ENCODE assay signal across 9 cellular contexts in the genomic region with DNA sequence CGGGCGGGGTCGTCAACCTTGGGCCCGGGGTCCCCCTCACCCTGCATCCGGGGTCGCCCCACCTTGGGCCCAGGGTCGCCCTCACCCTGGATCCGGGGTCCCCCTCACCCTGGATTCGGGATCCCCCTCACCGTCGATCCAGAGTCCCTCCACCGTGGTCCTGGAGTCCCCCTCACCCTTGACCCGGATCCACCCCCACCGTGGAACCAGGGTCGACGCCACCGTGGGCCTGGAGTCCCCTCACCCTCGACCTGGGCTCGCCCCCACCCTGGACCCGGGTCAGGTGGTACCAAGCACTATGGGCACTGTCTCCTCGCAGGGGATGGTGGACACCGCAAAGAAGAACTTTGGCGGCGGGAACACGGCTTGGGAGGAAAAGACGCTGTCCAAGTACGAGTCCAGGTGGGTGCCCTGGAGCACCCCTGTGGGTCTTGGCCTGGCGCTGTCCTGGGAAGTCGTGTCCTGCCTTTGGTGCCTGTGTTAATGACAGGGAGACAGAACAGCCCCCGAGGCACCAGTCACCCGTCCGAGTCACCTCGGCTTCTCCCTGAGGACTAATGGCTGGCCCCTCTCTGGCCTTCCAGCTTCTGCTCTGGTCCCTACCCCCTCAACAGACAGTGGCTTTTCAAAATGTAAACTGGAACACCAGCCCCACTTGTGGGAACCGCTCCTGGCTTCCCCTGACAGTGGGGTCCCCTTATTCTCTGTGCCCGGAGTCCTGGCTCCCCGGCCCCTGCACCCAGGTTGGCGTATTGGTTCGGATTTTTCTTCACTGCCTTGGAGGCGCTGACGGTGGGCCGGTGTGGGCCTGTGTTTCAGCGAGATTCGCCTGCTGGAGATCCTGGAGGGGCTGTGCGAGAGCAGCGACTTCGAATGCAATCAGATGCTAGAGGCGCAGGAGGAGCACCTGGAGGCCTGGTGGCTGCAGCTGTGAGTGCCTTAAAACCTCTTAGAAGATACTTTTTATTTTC. TPM values are rescaled to one million over a fixed set of nuclear protein-coding genes. Genes with fewer than 3 reads are reported as not detected.
A peak's percentile ranks its signal among the peaks of the same experiment; 100 is the strongest.
DNase-seq lines count a peak whose midpoint lies in the region; FAIRE-seq and TF ChIP-seq lines count a peak whose summit lies in the region.
"Had no signal": no experiment of that assay in that cellular context is flagged by ENCODE, and none has a peak within 500 bp of the region (broad histone marks: within the 10 kb centered on the region; RNA-seq: fewer than 3 reads in every experiment).

No MANE protein-coding gene starts in this region.

- H4K20me1 ChIP-seq in DOHH2 (ENCODE audit: control insufficient read depth, insufficient read depth, low read depth, low read length): no peaks in the 10 kb centered on the region; the same call in 1 of the 2 replicates
- no peaks in the 10 kb centered on the region for H4K20me1 ChIP-seq in endothelial cell of umbilical vein (replicated peaks; ENCODE audit: control insufficient read depth, extremely low read depth, insufficient read depth, low read length)

- FAIRE-seq in endothelial cell of umbilical vein (lab: Jason Lieb, UNC): peak; percentile 50
- FAIRE-seq: endometrium had no signal

- H3K9me3 ChIP-seq in DOHH2 (ENCODE audit: control insufficient read depth, insufficient read depth, low read length) (no peaks in the 10 kb centered on the region), endothelial cell of umbilical vein (replicated peaks; ENCODE audit: control insufficient read depth, insufficient read depth, low read length) (no peaks in the 10 kb centered on the region), ovary (no peaks in the 10 kb centered on the region)

- peak overlapping the region; percentile 73 for H3K9ac ChIP-seq in endothelial cell of umbilical vein (replicated peaks; ENCODE audit: extremely low read depth, insufficient read depth, low read length)

- H3K36me3 ChIP-seq in DOHH2 (ENCODE audit: control insufficient read depth, low read length) (peaks cover 46% of the 10 kb centered on the region), endothelial cell of umbilical vein (ENCODE audit: control insufficient read depth in 2 of 2, extremely low read depth in 1 of 2, insufficient read depth in 2 of 2, low read length in 2 of 2) (peaks cover 2 to 8% of the 10 kb centered on the region in 2 experiments), ovary (no peaks in the 10 kb centered on the region)

- intact Hi-C loops in endothelial cell of umbilical vein (cut with micrococcal nuclease): loop anchor here (1.0 kb wide), 4 partner anchors 41 to 152 kb away; partner anchors contain the start of genes BRD1, PIM3 and ZBED4
- intact Hi-C loops in ovary (cut with DNase I): loop anchor here in 1 of 4 donors (10.0 kb wide), 1 partner anchor 154 kb away; no protein-coding TSS in a partner anchor

- 34 to 45% (median 39%) methylated on average over 37 to 47 of the region's 47 CpGs for WGBS in ovary, 3 donors

- H3K79me2 ChIP-seq in DOHH2 (ENCODE audit: control insufficient read depth, low read length) (peaks cover 74% of the 10 kb centered on the region), endothelial cell of umbilical vein (ENCODE audit: control insufficient read depth, insufficient read depth, low read length) (peaks cover 4% of the 10 kb centered on the region)

- H3K27me3 ChIP-seq in DOHH2 (ENCODE audit: control insufficient read depth, low read length) (no peaks in the 10 kb centered on the region), endothelial cell of umbilical vein (ENCODE audit: control insufficient read depth in 2 of 2, insufficient read depth in 2 of 2, low read length in 2 of 2) (no peaks in the 10 kb centered on the region), ovary (no peaks in the 10 kb centered on the region)

- CTCF ChIA-PET in endothelial cell of umbilical vein (lab: Charles Lee): interaction anchor here (0.9 to 1.5 kb wide), 2 partner anchors 47 to 111 kb away, joined by 3 to 6 read pairs; no protein-coding TSS in a partner anchor

- no peaks in the 10 kb centered on the region for H3K9me2 ChIP-seq in DOHH2 (replicated peaks; ENCODE audit: control insufficient read depth, low read length)

- H3F3A ChIP-seq in DOHH2 (ENCODE audit: control insufficient read depth, insufficient read depth): peaks cover 14% of the 10 kb centered on the region

- H3K4me2 ChIP-seq in DOHH2 (ENCODE audit: low read length) (peak overlapping the region; percentile 94), endothelial cell of umbilical vein (ENCODE audit: insufficient read depth, low read length) (peak overlapping the region; percentile 81)

- dilution Hi-C loops in endothelial cell of umbilical vein (cut with MboI; ENCODE audit: extremely low pct_ligation_motif_present, low sequenced_read_pairs): no loop called here

- H3K27ac ChIP-seq in DOHH2 (ENCODE audit: low read depth, low read length): 0 out of 2 replicates have a peak overlapping the region, but pooled peaks have one; percentile 23
- H3K27ac ChIP-seq in endothelial cell of umbilical vein (ENCODE audit: insufficient read depth, low read depth, low read length): peak overlapping the region; percentile 25
- H3K27ac ChIP-seq in ovary: no peak overlapping the region

- TF ChIP-seq POLR2A in NB4 (IDR thresholded peaks at IDR 0.05; ENCODE audit: extremely low read depth, insufficient read length) (no peak), endothelial cell of umbilical vein (IDR thresholded peaks at IDR 0.05; ENCODE audit: low read depth, low read length) (no peak), ovary (IDR thresholded peaks at IDR 0.05) (no peak)

- no peak for TF ChIP-seq EP300 in ovary (IDR thresholded peaks at IDR 0.05)

- POLR2A ChIA-PET in endothelial cell of umbilical vein (lab: Charles Lee): interaction anchor here (1.5 kb wide), 1 partner anchor 201 kb away, joined by 3 read pairs; no protein-coding TSS in a partner anchor

- DNase-seq in NB4 (ENCODE audit: low read depth) (no peak), endothelial cell of umbilical vein (ENCODE audit: low read depth, low spot score) (no peak), ovary (peak in 3 of 5 donors; percentile 40 to 68 (median 45)), SIG-M5 (lab: John Stamatoyannopoulos, UW) (no peak), NCI-H226 (no peak), AML-193 (lab: John Stamatoyannopoulos, UW) (no peak)
- DNase-seq in stimulated activated naive CD4-positive, alpha-beta T cell treated with Interleukin-2 at 50 U/mL for 16 hours (lab: John Stamatoyannopoulos, UW): no peak

- TF ChIP-seq CTCF in DOHH2 (IDR thresholded peaks at IDR 0.05; ENCODE audit: low read depth, low read length, poor library complexity, severe bottlenecking) (no peak), NB4 (IDR thresholded peaks at IDR 0.05; ENCODE audit: low read depth, low read length) (no peak), endothelial cell of umbilical vein (IDR thresholded peaks at IDR 0.05; ENCODE audit: extremely low read depth in 1 of 2, insufficient read depth in 1 of 2, low read depth in 1 of 2, low read length in 2 of 2) (no peak), ovary (IDR thresholded peaks at IDR 0.05) (no peak)

- TSS peak; percentile 30 for BruUV-seq in endothelial cell of umbilical vein (replicated peaks; lab: Mats Ljungman, UMichigan)

- H3K4me1 ChIP-seq in DOHH2 (ENCODE audit: control insufficient read depth, low read length): peaks cover 61% of the 10 kb centered on the region
- H3K4me1 ChIP-seq in endothelial cell of umbilical vein (ENCODE audit: control insufficient read depth, extremely low read depth, insufficient read depth, low read length): peaks cover 14% of the 10 kb centered on the region
- peaks cover 7% of the 10 kb centered on the region for H3K4me1 ChIP-seq in ovary (ENCODE audit: insufficient read depth)

- H3K9me1 ChIP-seq in endothelial cell of umbilical vein (replicated peaks; ENCODE audit: control insufficient read depth, extremely low read depth, insufficient read depth, low read length): no peaks in the 10 kb centered on the region

- peak overlapping the region; percentile 97 for H3K4me3 ChIP-seq in DOHH2 (ENCODE audit: low read length)
- peak overlapping the region; percentile 60 for H3K4me3 ChIP-seq in NB4 (ENCODE audit: low read depth, low read length)
- H3K4me3 ChIP-seq in endothelial cell of umbilical vein (replicated peaks in 1 of 3; ENCODE audit: insufficient read depth in 1 of 3, low read depth in 1 of 3, low read length in 3 of 3): peak overlapping the region; percentile 48 to 67 (median 62)
- peak overlapping the region; percentile 54 for H3K4me3 ChIP-seq in ovary

- peak overlapping the region; percentile 85 for H2AFZ ChIP-seq in endothelial cell of umbilical vein (ENCODE audit: low read depth, low read length)

RNA-seq across cellular contexts. Expression of gene CRELD2, which starts 0.8 kb away (rescaled TPM):
- total RNA-seq in endothelial cell of umbilical vein: 69.5 and 71.0 TPM in 2 replicates
- polyA plus RNA-seq in endothelial cell of umbilical vein: 75.7 and 86.3 TPM in 2 replicates
- polyA plus RNA-seq in endothelial cell of umbilical vein (2011; cell fraction: cytosol; rRNA removed): 77.1 and 90.2 TPM in 2 replicates
- 87.3 and 95.6 TPM in 2 replicates for polyA plus RNA-seq in endothelial cell of umbilical vein (2011; cell fraction: nucleus; rRNA removed)
- polyA plus RNA-seq in endothelial cell of umbilical vein (2012): 38.5 and 50.8 TPM in 2 replicates
- 19.8 and 23.7 TPM in 2 replicates for polyA minus RNA-seq in endothelial cell of umbilical vein
- polyA minus RNA-seq in endothelial cell of umbilical vein (2011; cell fraction: cytosol; rRNA and poly(A)+ RNA removed): 11.5 TPM
- polyA minus RNA-seq in endothelial cell of umbilical vein (2011; cell fraction: nucleus; rRNA and poly(A)+ RNA removed): 8.4 and 13.7 TPM in 2 replicates
- 10 to 100 TPM; 12.9 to 53.4 (median 27.8) TPM for total RNA-seq in ovary
- polyA plus RNA-seq in ovary: 10 to 100 TPM in 1 of 2 donors, 1 to 10 TPM in 1; 9.5 to 21.4 TPM

RNA-seq across cellular contexts. Expression of gene ALG12, which starts 1.0 kb away (rescaled TPM):
- 14.6 and 20.9 TPM in 2 replicates for total RNA-seq in endothelial cell of umbilical vein
- 16.7 and 18.0 TPM in 2 replicates for polyA plus RNA-seq in endothelial cell of umbilical vein
- polyA plus RNA-seq in endothelial cell of umbilical vein (2011; cell fraction: cytosol; rRNA removed): 10.5 and 14.0 TPM in 2 replicates
- 13.3 and 16.6 TPM in 2 replicates for polyA plus RNA-seq in endothelial cell of umbilical vein (2011; cell fraction: nucleus; rRNA removed)
- 11.1 and 15.5 TPM in 2 replicates for polyA plus RNA-seq in endothelial cell of umbilical vein (2012)
- polyA minus RNA-seq in endothelial cell of umbilical vein: 9.5 and 10.6 TPM in 2 replicates
- 2.9 TPM for polyA minus RNA-seq in endothelial cell of umbilical vein (2011; cell fraction: cytosol; rRNA and poly(A)+ RNA removed)
- polyA minus RNA-seq in endothelial cell of umbilical vein (2011; cell fraction: nucleus; rRNA and poly(A)+ RNA removed): 3.8 and 3.9 TPM in 2 replicates
- 10 to 100 TPM; 10.5 to 19.2 (median 15.5) TPM for total RNA-seq in ovary
- polyA plus RNA-seq in ovary: 10 to 100 TPM in 1 of 2 donors, 1 to 10 TPM in 1; 3.5 to 10.3 TPM

RNA-seq across cellular contexts. Expression of gene PIM3, which starts 41.4 kb away (rescaled TPM):
- 185 and 219 TPM in 2 replicates for total RNA-seq in endothelial cell of umbilical vein
- polyA plus RNA-seq in endothelial cell of umbilical vein: 131 and 172 TPM in 2 replicates
- 57.5 and 89.5 TPM in 2 replicates for polyA plus RNA-seq in endothelial cell of umbilical vein (2011; cell fraction: cytosol; rRNA removed)
- 94.6 and 107 TPM in 2 replicates for polyA plus RNA-seq in endothelial cell of umbilical vein (2011; cell fraction: nucleus; rRNA removed)
- polyA plus RNA-seq in endothelial cell of umbilical vein (2012): 42.1 and 86.7 TPM in 2 replicates
- 33.9 and 43.9 TPM in 2 replicates for polyA minus RNA-seq in endothelial cell of umbilical vein
- 25.2 TPM for polyA minus RNA-seq in endothelial cell of umbilical vein (2011; cell fraction: cytosol; rRNA and poly(A)+ RNA removed)
- polyA minus RNA-seq in endothelial cell of umbilical vein (2011; cell fraction: nucleus; rRNA and poly(A)+ RNA removed): 23.0 and 58.6 TPM in 2 replicates
- 100 to 1,000 TPM in 1 of 7 donors, 10 to 100 TPM in 6; 29.7 to 291 (median 45.3) TPM for total RNA-seq in ovary
- 10 to 100 TPM in 1 of 2 donors, 1 to 10 TPM in 1; 7.3 to 34.1 TPM for polyA plus RNA-seq in ovary

Comparison
In these comparisons a context has a peak if more than half of its experiments do, and no peak if none do; other contexts are left out.
1. H3K27ac ChIP-seq: peak in DOHH2 (single experiment) and endothelial cell of umbilical vein (single experiment); none in ovary (0 of 2).
2. DNase-seq: peak in ovary (3 of 5); none in NB4 (single experiment), endothelial cell of umbilical vein (single experiment), SIG-M5 (single experiment), NCI-H226 (single experiment), stimulated activated naive CD4-positive, alpha-beta T cell treated with Interleukin-2 at 50 U/mL for 16 hours (single experiment) and AML-193 (0 of 2).
3. Peak in every context shown above with its lines, with median percentiles within 50 percentile points of each other: H3K4me3 ChIP-seq.